21 cellular contexts compared by ENCODE assay signal in the genomic region with DNA sequence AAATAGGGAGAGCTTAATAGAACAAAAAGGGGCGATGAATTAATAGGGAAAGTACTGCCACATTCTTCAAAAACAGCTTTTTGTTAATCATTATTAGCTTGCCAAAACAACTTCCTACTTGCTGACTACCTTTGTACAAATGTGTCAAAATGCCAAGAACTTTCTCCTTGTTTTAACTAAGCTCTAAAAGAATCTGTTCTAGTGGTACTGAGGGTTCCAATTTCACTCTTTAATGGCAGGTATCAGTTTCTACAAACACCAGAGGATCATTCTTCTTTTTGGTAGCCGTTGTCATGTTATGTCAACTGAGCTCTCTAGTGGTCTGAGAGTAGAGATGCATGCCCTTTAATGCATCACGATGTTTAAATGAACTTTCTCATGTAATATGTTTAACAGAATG.
DNase-seq lines count a peak whose midpoint lies in the region; FAIRE-seq and TF ChIP-seq lines count a peak whose summit lies in the region.
"Had no signal": no experiment of that assay in that cellular context is flagged by ENCODE, and none has a peak within 500 bp of the region (broad histone marks: within the 10 kb centered on the region; RNA-seq: fewer than 3 reads in every experiment).

No MANE protein-coding gene starts in this region.

- FAIRE-seq in GM19239 (lab: Jason Lieb, UNC) (peak; percentile 57), D721Med (lab: Jason Lieb, UNC) (no peak)
- FAIRE-seq: GM18507 had no signal

- H3K27ac Mint-ChIP-seq in nephron progenitor cell: peak overlapping the region; percentile 58
- H3K27ac Mint-ChIP-seq: HFFc6 had no signal

- DNase-seq in NCI-H1417 (lab: John Stamatoyannopoulos, UW): peak in 2 of 3 experiments; percentile 26 to 42
- DNase-seq in NCI-H1417 treated with DMSO at 0.1 percent for 48 hours (lab: John Stamatoyannopoulos, UW): no peak
- no peak for DNase-seq in GM19239 (ENCODE audit: insufficient read length, low spot score)
- peak; percentile 21 for DNase-seq in fibroblast of peridontal ligament (ENCODE audit: extremely low read depth)
- DNase-seq in nephron progenitor cell: no peak
- DNase-seq in D721Med (ENCODE audit: insufficient read length, low spot score): no peak
- DNase-seq in GM13976 (ENCODE audit: low spot score): no peak
- no peak for DNase-seq in activated effector memory CD4-positive, alpha-beta T cell treated with anti-CD3 and anti-CD28 coated beads, Interleukin-2, amount 50 U/mL, for 16 hours
- DNase-seq: activated CD4-positive, alpha-beta T cell treated with anti-CD3 and anti-CD28 coated beads for 48 hours; activated gamma-delta T cell; amygdala; central memory CD4-positive, alpha-beta T cell; HFFc6; left colon; mucosa of descending colon; NCI-H1436; NCI-H2227 treated with DMSO at 0.1 percent for 48 hours; Peyer's patch; SJCRH30; stimulated activated CD4-positive, alpha-beta T cell treated with anti-CD3 and anti-CD28 coated beads, Interleukin-4, amount 100 ng/mL, for 24 hours had no signal

- H3K9me3 Mint-ChIP-seq in nephron progenitor cell: no peaks in the 10 kb centered on the region
- H3K9me3 Mint-ChIP-seq: HFFc6 had no signal

- in situ Hi-C loops in GM13976 (cut with MboI; ENCODE audit: low sequenced_read_pairs, unreplicated experiment): no loop called here

- peaks cover 24% of the 10 kb centered on the region for H3K4me1 Mint-ChIP-seq in nephron progenitor cell

- no peaks in the 10 kb centered on the region for H3K27me3 Mint-ChIP-seq in nephron progenitor cell (ENCODE audit: low read depth, poor library complexity)

- TF ChIP-seq CTCF in nephron progenitor cell (IDR thresholded peaks at IDR 0.05) (peak; percentile 16), D721Med (IDR thresholded peaks at IDR 0.05; ENCODE audit: insufficient read depth, missing control alignments) (no peak), GM13976 (IDR thresholded peaks at IDR 0.05; ENCODE audit: borderline replicate concordance, control extremely low read depth, extremely low read depth, insufficient read depth, missing control alignments) (no peak)

- peaks cover 35% of the 10 kb centered on the region for H3K36me3 Mint-ChIP-seq in nephron progenitor cell (ENCODE audit: low read depth)

- no peak overlapping the region for H3K4me3 Mint-ChIP-seq in nephron progenitor cell
- H3K4me3 Mint-ChIP-seq: HFFc6 had no signal

Comparison
In these comparisons a context has a peak if more than half of its experiments do, and no peak if none do; other contexts are left out.
1. DNase-seq: peak in NCI-H1417 (2 of 3) and fibroblast of peridontal ligament (single experiment); none in NCI-H1417 treated with DMSO at 0.1 percent for 48 hours (single experiment), GM19239 (single experiment), nephron progenitor cell (single experiment), D721Med (single experiment), GM13976 (single experiment) and activated effector memory CD4-positive, alpha-beta T cell treated with anti-CD3 and anti-CD28 coated beads, Interleukin-2, amount 50 U/mL, for 16 hours (single experiment).